ENCODE assay signal across 1 cellular context in genomic region chr11:62652156-62653006, GRCh38.
TF ChIP-seq lines count a peak whose summit lies in the region.

No MANE protein-coding gene starts in this region.

TF ChIP-seq in GM23338, 12 proteins besides CTCF, POLR2A, EP300 and RAD21 (continued from another document):
- TF ChIP-seq, protein P1, sequence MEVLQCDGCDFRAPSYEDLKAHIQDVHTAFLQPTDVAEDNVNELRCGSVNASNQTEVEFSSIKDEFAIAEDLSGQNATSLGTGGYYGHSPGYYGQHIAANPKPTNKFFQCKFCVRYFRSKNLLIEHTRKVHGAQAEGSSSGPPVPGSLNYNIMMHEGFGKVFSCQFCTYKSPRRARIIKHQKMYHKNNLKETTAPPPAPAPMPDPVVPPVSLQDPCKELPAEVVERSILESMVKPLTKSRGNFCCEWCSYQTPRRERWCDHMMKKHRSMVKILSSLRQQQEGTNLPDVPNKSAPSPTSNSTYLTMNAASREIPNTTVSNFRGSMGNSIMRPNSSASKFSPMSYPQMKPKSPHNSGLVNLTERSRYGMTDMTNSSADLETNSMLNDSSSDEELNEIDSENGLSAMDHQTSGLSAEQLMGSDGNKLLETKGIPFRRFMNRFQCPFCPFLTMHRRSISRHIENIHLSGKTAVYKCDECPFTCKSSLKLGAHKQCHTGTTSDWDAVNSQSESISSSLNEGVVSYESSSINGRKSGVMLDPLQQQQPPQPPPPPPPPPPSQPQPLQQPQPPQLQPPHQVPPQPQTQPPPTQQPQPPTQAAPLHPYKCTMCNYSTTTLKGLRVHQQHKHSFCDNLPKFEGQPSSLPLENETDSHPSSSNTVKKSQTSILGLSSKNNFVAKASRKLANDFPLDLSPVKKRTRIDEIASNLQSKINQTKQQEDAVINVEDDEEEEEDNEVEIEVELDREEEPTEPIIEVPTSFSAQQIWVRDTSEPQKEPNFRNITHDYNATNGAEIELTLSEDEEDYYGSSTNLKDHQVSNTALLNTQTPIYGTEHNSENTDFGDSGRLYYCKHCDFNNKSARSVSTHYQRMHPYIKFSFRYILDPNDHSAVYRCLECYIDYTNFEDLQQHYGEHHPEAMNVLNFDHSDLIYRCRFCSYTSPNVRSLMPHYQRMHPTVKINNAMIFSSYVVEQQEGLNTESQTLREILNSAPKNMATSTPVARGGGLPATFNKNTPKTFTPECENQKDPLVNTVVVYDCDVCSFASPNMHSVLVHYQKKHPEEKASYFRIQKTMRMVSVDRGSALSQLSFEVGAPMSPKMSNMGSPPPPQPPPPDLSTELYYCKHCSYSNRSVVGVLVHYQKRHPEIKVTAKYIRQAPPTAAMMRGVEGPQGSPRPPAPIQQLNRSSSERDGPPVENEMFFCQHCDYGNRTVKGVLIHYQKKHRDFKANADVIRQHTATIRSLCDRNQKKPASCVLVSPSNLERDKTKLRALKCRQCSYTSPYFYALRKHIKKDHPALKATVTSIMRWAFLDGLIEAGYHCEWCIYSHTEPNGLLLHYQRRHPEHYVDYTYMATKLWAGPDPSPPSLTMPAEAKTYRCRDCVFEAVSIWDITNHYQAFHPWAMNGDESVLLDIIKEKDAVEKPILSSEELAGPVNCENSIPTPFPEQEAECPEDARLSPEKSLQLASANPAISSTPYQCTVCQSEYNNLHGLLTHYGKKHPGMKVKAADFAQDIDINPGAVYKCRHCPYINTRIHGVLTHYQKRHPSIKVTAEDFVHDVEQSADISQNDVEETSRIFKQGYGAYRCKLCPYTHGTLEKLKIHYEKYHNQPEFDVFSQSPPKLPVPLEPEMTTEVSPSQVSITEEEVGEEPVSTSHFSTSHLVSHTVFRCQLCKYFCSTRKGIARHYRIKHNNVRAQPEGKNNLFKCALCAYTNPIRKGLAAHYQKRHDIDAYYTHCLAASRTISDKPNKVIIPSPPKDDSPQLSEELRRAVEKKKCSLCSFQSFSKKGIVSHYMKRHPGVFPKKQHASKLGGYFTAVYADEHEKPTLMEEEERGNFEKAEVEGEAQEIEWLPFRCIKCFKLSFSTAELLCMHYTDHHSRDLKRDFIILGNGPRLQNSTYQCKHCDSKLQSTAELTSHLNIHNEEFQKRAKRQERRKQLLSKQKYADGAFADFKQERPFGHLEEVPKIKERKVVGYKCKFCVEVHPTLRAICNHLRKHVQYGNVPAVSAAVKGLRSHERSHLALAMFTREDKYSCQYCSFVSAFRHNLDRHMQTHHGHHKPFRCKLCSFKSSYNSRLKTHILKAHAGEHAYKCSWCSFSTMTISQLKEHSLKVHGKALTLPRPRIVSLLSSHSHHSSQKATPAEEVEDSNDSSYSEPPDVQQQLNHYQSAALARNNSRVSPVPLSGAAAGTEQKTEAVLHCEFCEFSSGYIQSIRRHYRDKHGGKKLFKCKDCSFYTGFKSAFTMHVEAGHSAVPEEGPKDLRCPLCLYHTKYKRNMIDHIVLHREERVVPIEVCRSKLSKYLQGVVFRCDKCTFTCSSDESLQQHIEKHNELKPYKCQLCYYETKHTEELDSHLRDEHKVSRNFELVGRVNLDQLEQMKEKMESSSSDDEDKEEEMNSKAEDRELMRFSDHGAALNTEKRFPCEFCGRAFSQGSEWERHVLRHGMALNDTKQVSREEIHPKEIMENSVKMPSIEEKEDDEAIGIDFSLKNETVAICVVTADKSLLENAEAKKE (CRISPR knock-in tag; IDR thresholded peaks at IDR 0.05): no peak
- no peak for TF ChIP-seq EZH2phosphoT487 (IDR thresholded peaks at IDR 0.05; ENCODE audit: unreplicated experiment)
